2 cellular contexts compared by ENCODE assay signal in genomic region chr2:227616631-227617030, GRCh38.
TF ChIP-seq lines count a peak whose summit lies in the region.

No MANE protein-coding gene starts in this region.

TF ChIP-seq in GM23338, 12 proteins besides CTCF, POLR2A, EP300 and RAD21:
- no peak for TF ChIP-seq ZNF114 (CRISPR knock-in tag; IDR thresholded peaks at IDR 0.05)
- TF ChIP-seq REST (IDR thresholded peaks at IDR 0.05; ENCODE audit: unreplicated experiment): no peak
- no peak for TF ChIP-seq ETS1 (IDR thresholded peaks at IDR 0.05)
- no peak for TF ChIP-seq EZH2phosphoT487 (IDR thresholded peaks at IDR 0.05; ENCODE audit: unreplicated experiment)
- no peak for TF ChIP-seq POLR2AphosphoS5 (IDR thresholded peaks at IDR 0.05; ENCODE audit: low read depth)
- TF ChIP-seq CREB1 (CRISPR knock-in tag; IDR thresholded peaks at IDR 0.05; ENCODE audit: low read depth): no peak
- TF ChIP-seq NANOG (IDR thresholded peaks at IDR 0.05; ENCODE audit: borderline replicate concordance): no peak

TF ChIP-seq in endothelial cell of umbilical vein, 7 proteins besides CTCF, POLR2A, EP300 and RAD21:
- no peak for TF ChIP-seq JUN (IDR thresholded peaks at IDR 0.05; ENCODE audit: borderline replicate concordance, insufficient read depth, insufficient read length, low read depth)
- TF ChIP-seq POLR2AphosphoS5 (IDR thresholded peaks at IDR 0.05; ENCODE audit: insufficient read depth, low read depth, low read length): no peak
- no peak for TF ChIP-seq GATA2 (IDR thresholded peaks at IDR 0.05; ENCODE audit: insufficient read depth, insufficient read length, low read depth, low read length)
- no peak for TF ChIP-seq MYC (IDR thresholded peaks at IDR 0.05; ENCODE audit: low read depth, low read length)
- TF ChIP-seq FOS (IDR thresholded peaks at IDR 0.05; ENCODE audit: borderline replicate concordance, insufficient read depth, low read length): no peak
